Comparison of ENCODE assay signal across 10 cellular contexts in genomic region chr15:96336643-96337353, GRCh38. TPM values are rescaled to one million over a fixed set of nuclear protein-coding genes. Genes with fewer than 3 reads are reported as not detected.
DNase-seq lines count a peak whose midpoint lies in the region; ATAC-seq, FAIRE-seq and TF ChIP-seq lines count a peak whose summit lies in the region.
"Had no signal": no experiment of that assay in that cellular context is flagged by ENCODE, and none has a peak within 500 bp of the region (broad histone marks: within the 10 kb centered on the region; RNA-seq: fewer than 3 reads in every experiment).

No MANE protein-coding gene starts in this region.

- H3K9me3 Mint-ChIP-seq in neural crest cell: no peaks in the 10 kb centered on the region
- H3K9me3 Mint-ChIP-seq in naive thymus-derived CD8-positive, alpha-beta T cell: peaks cover 4 to 44% (median 15%) of the 10 kb centered on the region in 9 donors
- peaks cover 10% of the 10 kb centered on the region for H3K9me3 Mint-ChIP-seq in activated T-helper 17 cell treated with anti-CD3 and anti-CD28 coated beads, Interleukin-2, amount 50 U/mL, for 72 hours

- no peaks in the 10 kb centered on the region for H3K27me3 ChIP-seq in endothelial cell of umbilical vein (ENCODE audit: control insufficient read depth in 2 of 2, insufficient read depth in 2 of 2, low read length in 2 of 2)

- in situ Hi-C loops in ACHN (cut with HindIII; ENCODE audit: low pct_ligation_motif_present, low pct_unique_long_range_greater_than_20kb, low sequenced_read_pairs): no loop called here

- H3K27ac ChIP-seq in endothelial cell of umbilical vein (ENCODE audit: insufficient read depth, low read depth, low read length): peak overlapping the region; percentile 89

- CTCF ChIA-PET in endothelial cell of umbilical vein (lab: Charles Lee): interaction anchor here (0.6 to 3.0 kb wide), 6 partner anchors 9 to 1073 kb away, joined by 3 to 21 read pairs (median 4); no protein-coding TSS in a partner anchor

- dilution Hi-C loops in endothelial cell of umbilical vein (cut with MboI; ENCODE audit: extremely low pct_ligation_motif_present, low sequenced_read_pairs): loop anchor here (25.0 kb wide), 1 partner anchor 1024 kb away; no protein-coding TSS in a partner anchor

- peaks cover 85% of the 10 kb centered on the region for H3K27me3 Mint-ChIP-seq in neural crest cell (ENCODE audit: low read depth)
- H3K27me3 Mint-ChIP-seq in naive thymus-derived CD8-positive, alpha-beta T cell: peaks cover 44 to 91% (median 69%) of the 10 kb centered on the region in 5 donors
- peaks cover 47% of the 10 kb centered on the region for H3K27me3 Mint-ChIP-seq in activated T-helper 17 cell treated with anti-CD3 and anti-CD28 coated beads, Interleukin-2, amount 50 U/mL, for 72 hours

- no peak for ATAC-seq in naive thymus-derived CD8-positive, alpha-beta T cell
- ATAC-seq in activated T-helper 17 cell treated with anti-CD3 and anti-CD28 coated beads, Interleukin-2, amount 50 U/mL, for 72 hours (replicated peaks): no peak

- intact Hi-C loops in endothelial cell of umbilical vein (cut with micrococcal nuclease): no loop called here

- no peak for FAIRE-seq in endothelial cell of umbilical vein (lab: Jason Lieb, UNC)

- peak overlapping the region; percentile 96 for H3K4me3 Mint-ChIP-seq in neural crest cell
- no peak overlapping the region for H3K4me3 Mint-ChIP-seq in naive thymus-derived CD8-positive, alpha-beta T cell
- H3K4me3 Mint-ChIP-seq in activated T-helper 17 cell treated with anti-CD3 and anti-CD28 coated beads, Interleukin-2, amount 50 U/mL, for 72 hours: no peak overlapping the region
- H3K4me3 Mint-ChIP-seq: activated naive CD8-positive, alpha-beta T cell had no signal

- H3K4me1 ChIP-seq in endothelial cell of umbilical vein (ENCODE audit: control insufficient read depth, extremely low read depth, insufficient read depth, low read length): no peaks in the 10 kb centered on the region

- peak overlapping the region; percentile 87 for H3K9ac ChIP-seq in endothelial cell of umbilical vein (replicated peaks; ENCODE audit: extremely low read depth, insufficient read depth, low read length)

- H3K36me3 Mint-ChIP-seq in neural crest cell (ENCODE audit: low read depth): peaks cover 78% of the 10 kb centered on the region
- peaks cover 9 to 23% (median 14%) of the 10 kb centered on the region in 3 donors for H3K36me3 Mint-ChIP-seq in naive thymus-derived CD8-positive, alpha-beta T cell
- H3K36me3 Mint-ChIP-seq in activated T-helper 17 cell treated with anti-CD3 and anti-CD28 coated beads, Interleukin-2, amount 50 U/mL, for 72 hours (ENCODE audit: low read depth): peaks cover 6% of the 10 kb centered on the region

- H3K4me3 ChIP-seq in endothelial cell of umbilical vein (replicated peaks in 1 of 3; ENCODE audit: insufficient read depth in 1 of 3, low read depth in 1 of 3, low read length in 3 of 3): peak overlapping the region; percentile 92 to 99 (median 99)

- no peak overlapping the region for H2AFZ ChIP-seq in endothelial cell of umbilical vein (ENCODE audit: low read depth, low read length)

- H3K4me1 Mint-ChIP-seq in neural crest cell: peaks cover 65% of the 10 kb centered on the region
- H3K4me1 Mint-ChIP-seq in naive thymus-derived CD8-positive, alpha-beta T cell: peaks cover 7 to 22% (median 14%) of the 10 kb centered on the region in 4 donors
- no peaks in the 10 kb centered on the region for H3K4me1 Mint-ChIP-seq in activated T-helper 17 cell treated with anti-CD3 and anti-CD28 coated beads, Interleukin-2, amount 50 U/mL, for 72 hours

- H3K27ac Mint-ChIP-seq in neural crest cell (ENCODE audit: unreplicated experiment): peak overlapping the region; percentile 98
- no peak overlapping the region for H3K27ac Mint-ChIP-seq in naive thymus-derived CD8-positive, alpha-beta T cell
- H3K27ac Mint-ChIP-seq in activated T-helper 17 cell treated with anti-CD3 and anti-CD28 coated beads, Interleukin-2, amount 50 U/mL, for 72 hours: no peak overlapping the region
- H3K27ac Mint-ChIP-seq: activated naive CD8-positive, alpha-beta T cell had no signal

- H3K79me2 ChIP-seq in endothelial cell of umbilical vein (ENCODE audit: control insufficient read depth, insufficient read depth, low read length): peaks cover 100% of the 10 kb centered on the region

- H4K20me1 ChIP-seq in endothelial cell of umbilical vein (replicated peaks; ENCODE audit: control insufficient read depth, extremely low read depth, insufficient read depth, low read length): peaks cover 2% of the 10 kb centered on the region

- TF ChIP-seq CTCF in endothelial cell of umbilical vein (IDR thresholded peaks at IDR 0.05; ENCODE audit: extremely low read depth in 1 of 2, insufficient read depth in 1 of 2, low read depth in 1 of 2, low read length in 2 of 2): no peak
- TF ChIP-seq CTCF in neural crest cell (conservative IDR thresholded peaks at IDR 0.05): no peak

- peak; percentile 62 for TF ChIP-seq POLR2A in endothelial cell of umbilical vein (IDR thresholded peaks at IDR 0.05; ENCODE audit: low read depth, low read length)

- no TSS peak for BruUV-seq in endothelial cell of umbilical vein (replicated peaks; lab: Mats Ljungman, UMichigan)

- DNase-seq in ACHN: peak; percentile 32
- peak; percentile 42 for DNase-seq in M059J (ENCODE audit: low read depth)
- DNase-seq in endothelial cell of umbilical vein (ENCODE audit: low read depth, low spot score): peak; percentile 62
- DNase-seq in neural crest cell (ENCODE audit: low read depth, low spot score): no peak
- DNase-seq in naive thymus-derived CD8-positive, alpha-beta T cell: no peak
- no peak for DNase-seq in GF-D8 (lab: John Stamatoyannopoulos, UW)
- DNase-seq in C1 segment of cervical spinal cord (lab: John Stamatoyannopoulos, UW): no peak
- DNase-seq: stimulated activated CD4-positive, alpha-beta T cell treated with anti-CD3 and anti-CD28 coated beads, Interleukin-12 subunit alpha, Interleukin-12 subunit beta, amount 100 ng/mL, for 4 hours had no signal

- no peaks in the 10 kb centered on the region for H3K9me1 ChIP-seq in endothelial cell of umbilical vein (replicated peaks; ENCODE audit: control insufficient read depth, extremely low read depth, insufficient read depth, low read length)

- H3K9me3 ChIP-seq in endothelial cell of umbilical vein (replicated peaks; ENCODE audit: control insufficient read depth, insufficient read depth, low read length): no peaks in the 10 kb centered on the region

- H3K36me3 ChIP-seq in endothelial cell of umbilical vein (ENCODE audit: control insufficient read depth in 2 of 2, extremely low read depth in 1 of 2, insufficient read depth in 2 of 2, low read length in 2 of 2): peaks cover 37 to 53% of the 10 kb centered on the region in 2 experiments

- peak overlapping the region; percentile 97 for H3K4me2 ChIP-seq in endothelial cell of umbilical vein (ENCODE audit: insufficient read depth, low read length)

- POLR2A ChIA-PET in endothelial cell of umbilical vein (lab: Charles Lee): interaction anchor here (0.6 to 4.2 kb wide), 8 partner anchors 9 to 1407 kb away, joined by 3 to 15 read pairs (median 6); no protein-coding TSS in a partner anchor
- POLR2A ChIA-PET in naive thymus-derived CD8-positive, alpha-beta T cell (lab: Charles Lee): no interaction called here

TF ChIP-seq in endothelial cell of umbilical vein, 7 proteins besides CTCF, POLR2A, EP300 and RAD21:
- peak; percentile 39 for TF ChIP-seq POLR2AphosphoS5 (IDR thresholded peaks at IDR 0.05; ENCODE audit: insufficient read depth, low read depth, low read length)
- TF ChIP-seq FOS (IDR thresholded peaks at IDR 0.05; ENCODE audit: borderline replicate concordance, insufficient read depth, low read length): no peak

RNA-seq across cellular contexts. Expression of gene NR2F2, which starts 6.3 kb away (rescaled TPM):
- total RNA-seq in M059J (2014; rRNA removed; shearing (Covaris generic)): 34.1 and 37.8 TPM in 2 replicates
- total RNA-seq in endothelial cell of umbilical vein (153 and 182 TPM in 2 replicates), neural crest cell (147 and 150 TPM in 2 replicates)
- polyA plus RNA-seq in endothelial cell of umbilical vein: 105 and 120 TPM in 2 replicates
- 108 and 112 TPM in 2 replicates for polyA plus RNA-seq in endothelial cell of umbilical vein (2011; cell fraction: cytosol; rRNA removed)
- 115 and 122 TPM in 2 replicates for polyA plus RNA-seq in endothelial cell of umbilical vein (2011; cell fraction: nucleus; rRNA removed)
- polyA plus RNA-seq in endothelial cell of umbilical vein (2012): 242 and 247 TPM in 2 replicates
- 77.0 and 94.2 TPM in 2 replicates for polyA minus RNA-seq in endothelial cell of umbilical vein
- polyA minus RNA-seq in endothelial cell of umbilical vein (2011; cell fraction: cytosol; rRNA and poly(A)+ RNA removed): 23.5 TPM
- 98.6 and 113 TPM in 2 replicates for polyA minus RNA-seq in endothelial cell of umbilical vein (2011; cell fraction: nucleus; rRNA and poly(A)+ RNA removed)
- not detected for total RNA-seq in naive thymus-derived CD8-positive, alpha-beta T cell
- polyA plus RNA-seq in naive thymus-derived CD8-positive, alpha-beta T cell: not detected
- not detected for total RNA-seq in activated T-helper 17 cell treated with anti-CD3 and anti-CD28 coated beads, Interleukin-2, amount 50 U/mL, for 72 hours

Comparison
In these comparisons a context has a peak if more than half of its experiments do, and no peak if none do; other contexts are left out.
1. DNase-seq: peak in ACHN (single experiment), M059J (single experiment) and endothelial cell of umbilical vein (single experiment); none in neural crest cell (single experiment), naive thymus-derived CD8-positive, alpha-beta T cell (0 of 10), GF-D8 (single experiment) and C1 segment of cervical spinal cord (0 of 14).
2. RNA of gene NR2F2, which starts 6.3 kb away (total RNA-seq): 153 to 182 TPM in endothelial cell of umbilical vein, 147 to 150 TPM in neural crest cell and 34.1 to 37.8 TPM in M059J; not detected in naive thymus-derived CD8-positive, alpha-beta T cell and not detected in activated T-helper 17 cell treated with anti-CD3 and anti-CD28 coated beads, Interleukin-2, amount 50 U/mL, for 72 hours; every median in the first group is over 10 times any median in the second.